ENCODE assay signal across 31 cellular contexts in genomic region chr1:74587888-74588287, GRCh38.
"Had no signal": no experiment of that assay in that cellular context is flagged by ENCODE, and none has a peak within 500 bp of the region (broad histone marks: within the 10 kb centered on the region; RNA-seq: fewer than 3 reads in every experiment).

No MANE protein-coding gene starts in this region.

- H3K9me3 ChIP-seq: adrenal gland had no signal

- H3K4me3 ChIP-seq: adrenal gland, cardiac muscle cell had no signal

- H3K36me3 ChIP-seq: adrenal gland, cardiac muscle cell had no signal

- ATAC-seq: activated CD8-positive, alpha-beta T cell treated with anti-CD3 and anti-CD28 coated beads for 36 hours; activated naive CD4-positive, alpha-beta T cell treated with anti-CD3 and anti-CD28 coated beads, Interleukin-2, amount 50 U/mL, for 72 hours; activated T-cell treated with anti-CD3 and anti-CD28 coated beads, Interleukin-2, amount 50 U/mL, for 4 hours; activated T-cell treated with anti-CD3 and anti-CD28 coated beads, Interleukin-2, amount 50 U/mL, for 72 hours; activated T-helper 17 cell treated with anti-CD3 and anti-CD28 coated beads, Interleukin-2, amount 50 U/mL, for 72 hours had no signal

- H3K27me3 ChIP-seq: adrenal gland, cardiac muscle cell had no signal

- H3K27ac ChIP-seq: adrenal gland, cardiac muscle cell, VCaP had no signal

- DNase-seq: activated B cell treated with CpG ODN at 0.5 μM for 24 hours; activated CD4-positive, alpha-beta memory T cell treated with anti-CD3 and anti-CD28 coated beads for 36 hours; activated CD4-positive, alpha-beta T cell treated with anti-CD3 and anti-CD28 coated beads for 4 hours; activated CD4-positive, alpha-beta T cell treated with anti-CD3 and anti-CD28 coated beads, Interleukin-2, amount 10 ng/mL, durations not matched to agents 24 days and 14 days; activated CD4-positive, alpha-beta T cell treated with anti-CD3 and anti-CD28 coated beads, Interleukin-2, amount 50 U/mL, for 1 hour; activated CD4-positive, alpha-beta T cell treated with anti-CD3 and anti-CD28 coated beads, Interleukin-2, amount 50 U/mL, for 4 hours; activated CD4-positive, CD25-positive, alpha-beta regulatory T cell treated with anti-CD3 and anti-CD28 coated beads, Interleukin-2, amount 50 U/mL, for 72 hours; activated CD8-positive, alpha-beta memory T cell treated with anti-CD3 and anti-CD28 coated beads, Interleukin-2, amount 50 U/mL, for 4 hours; activated CD8-positive, alpha-beta T cell treated with anti-CD3 and anti-CD28 coated beads for 36 hours; activated effector memory CD4-positive, alpha-beta T cell treated with anti-CD3 and anti-CD28 coated beads, Interleukin-2, amount 50 U/mL, for 16 hours; activated gamma-delta T cell treated with Interleukin-2 at 50 U/mL for 16 hours; activated naive CD4-positive, alpha-beta T cell; activated naive CD4-positive, alpha-beta T cell treated with anti-CD3 and anti-CD28 coated beads for 36 hours; activated naive CD4-positive, alpha-beta T cell treated with anti-CD3 and anti-CD28 coated beads, Interleukin-2, amount 50 U/mL, for 16 hours; activated naive CD8-positive, alpha-beta T cell treated with anti-CD3 and anti-CD28 coated beads for 36 hours; activated T-cell treated with anti-CD3 and anti-CD28 coated beads for 4 hours; activated T-cell treated with anti-CD3 and anti-CD28 coated beads, Interleukin-2, amount 50 U/mL, for 1 hour; activated T-cell treated with anti-CD3 and anti-CD28 coated beads, Interleukin-2, amount 50 U/mL, for 4 hours; activated T-cell treated with anti-CD3 and anti-CD28 coated beads, Interleukin-2, amount 50 U/mL, for 72 hours; adrenal gland; amniotic stem cell; aorta; caudate nucleus; cerebellar nuclear complex; T-helper 1 cell; T-helper 2 cell; T-helper 9 cell had no signal
